Comparison of ENCODE assay signal across 9 cellular contexts in the genomic region with DNA sequence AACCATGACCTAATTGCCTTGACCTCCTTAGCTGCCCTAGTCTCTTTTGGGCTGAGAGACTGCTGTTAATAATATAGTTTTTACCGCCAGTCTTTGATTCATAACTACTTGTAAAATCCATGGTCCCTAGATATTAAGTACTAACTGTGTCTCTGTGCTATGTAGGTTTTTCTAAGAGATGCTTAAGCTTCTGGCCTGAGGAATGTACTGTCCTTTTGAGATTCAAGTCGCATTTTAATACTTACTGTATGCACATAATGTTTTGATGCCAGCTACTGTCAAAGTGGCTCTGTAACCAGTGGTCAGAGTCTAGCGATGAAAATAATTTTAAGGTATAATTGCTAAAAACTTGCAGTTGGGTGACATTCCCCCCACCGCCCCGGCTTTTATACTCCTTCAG. TPM values are rescaled to one million over a fixed set of nuclear protein-coding genes. Genes with fewer than 3 reads are reported as not detected.
A peak's percentile ranks its signal among the peaks of the same experiment; 100 is the strongest.
DNase-seq lines count a peak whose midpoint lies in the region; FAIRE-seq and TF ChIP-seq lines count a peak whose summit lies in the region.
"Had no signal": no experiment of that assay in that cellular context is flagged by ENCODE, and none has a peak within 500 bp of the region (broad histone marks: within the 10 kb centered on the region; RNA-seq: fewer than 3 reads in every experiment).

No MANE protein-coding gene starts in this region.

- peak overlapping the region; percentile 76; the same call in 1 of the 2 replicates for H3K9ac ChIP-seq in SK-N-SH
- H3K9ac ChIP-seq in rectal smooth muscle tissue (ENCODE audit: low read length) = peak overlapping the region; percentile 74

- TF ChIP-seq EP300 in SK-N-SH (IDR thresholded peaks at IDR 0.05; ENCODE audit: borderline replicate concordance in 1 of 2, low read depth in 1 of 2, low read length in 1 of 2) = no peak

- TF ChIP-seq CTCF in Caco-2 (IDR thresholded peaks at IDR 0.05; ENCODE audit: insufficient read depth in 1 of 2, low read depth in 1 of 2, low read length in 1 of 2, severe bottlenecking in 1 of 2, unreplicated experiment in 1 of 2) = no peak
- no peak for TF ChIP-seq CTCF in SK-N-SH (IDR thresholded peaks at IDR 0.05)
- no peak for TF ChIP-seq CTCF in fibroblast of the aortic adventitia (IDR thresholded peaks at IDR 0.05; ENCODE audit: insufficient read depth, low read length)

- H3K27me3 ChIP-seq in Caco-2 (replicated peaks; ENCODE audit: control insufficient read depth, insufficient read depth, low read length) = no peaks in the 10 kb centered on the region
- no peaks in the 10 kb centered on the region for H3K27me3 ChIP-seq in SK-N-SH (ENCODE audit: insufficient read depth)
- no peaks in the 10 kb centered on the region for H3K27me3 ChIP-seq in rectal smooth muscle tissue (ENCODE audit: control insufficient read depth, insufficient read depth, low read length)

- intact Hi-C loops in Caco-2 (cut with micrococcal nuclease; ENCODE audit: unreplicated experiment) = no loop called here

- H3K4me2 ChIP-seq in SK-N-SH = peak overlapping the region; percentile 83

- no peaks in the 10 kb centered on the region for H3K36me3 Mint-ChIP-seq in Caco-2 (ENCODE audit: insufficient read depth, unreplicated experiment)
- H3K36me3 Mint-ChIP-seq: activated naive CD8-positive, alpha-beta T cell treated with anti-CD3 and anti-CD28 coated beads for 36 hours had no signal

- peaks cover 56% of the 10 kb centered on the region for H3K79me2 ChIP-seq in SK-N-SH (ENCODE audit: insufficient read depth)

- no peak for TF ChIP-seq POLR2A in H54 (IDR thresholded peaks at IDR 0.05; ENCODE audit: low read depth, low read length)

- H3K4me1 ChIP-seq in Caco-2 (no peaks in the 10 kb centered on the region; the same call in 1 of the 2 replicates), SK-N-SH (ENCODE audit: control insufficient read depth in 1 of 2, insufficient read depth in 2 of 2, low read depth in 1 of 2, low read length in 1 of 2) (peaks cover 7 to 20% of the 10 kb centered on the region in 2 experiments; a peak in 3 of 4 replicates), rectal smooth muscle tissue (ENCODE audit: control insufficient read depth, insufficient read depth, low read length) (peaks cover 11% of the 10 kb centered on the region)

- H2AFZ ChIP-seq in SK-N-SH (ENCODE audit: low read depth) = peak overlapping the region; percentile 63; the same call in 1 of the 2 replicates

- no TSS peak for BruUV-seq in Caco-2 (replicated peaks; lab: Mats Ljungman, UMichigan)

- H3K27ac ChIP-seq in SK-N-SH (ENCODE audit: low read depth in 2 of 2, low read length in 1 of 2) (peak overlapping the region in 1 of 2 experiments; percentile 55; a peak in 2 of 4 replicates), rectal smooth muscle tissue (ENCODE audit: low read depth, low read length) (peak overlapping the region; percentile 96)

- peak overlapping the region; percentile 23 for H3K4me3 Mint-ChIP-seq in Caco-2 (ENCODE audit: unreplicated experiment)

- peaks cover 14% of the 10 kb centered on the region; the same call in 1 of the 2 replicates for H4K20me1 ChIP-seq in SK-N-SH (ENCODE audit: insufficient read depth)

- no peak for TF ChIP-seq RAD21 in SK-N-SH (IDR thresholded peaks at IDR 0.05; ENCODE audit: low read length)

- CTCF ChIA-PET in Caco-2 (lab: Charles Lee) (no interaction called here), SK-N-SH (lab: Yijun Ruan, JAX) (interaction anchor here (1.0 to 5.1 kb wide), 2 partner anchors 82 to 227 kb away, joined by 5 to 26 read pairs; no protein-coding TSS in a partner anchor)

- no peaks in the 10 kb centered on the region for H3K36me3 ChIP-seq in Caco-2 (ENCODE audit: control insufficient read depth, insufficient read depth, low read length)
- peaks cover 0 to 3% of the 10 kb centered on the region in 2 experiments for H3K36me3 ChIP-seq in SK-N-SH (replicated peaks in 1 of 2; ENCODE audit: control insufficient read depth in 1 of 2, insufficient read depth in 2 of 2, low read length in 1 of 2)
- no peaks in the 10 kb centered on the region for H3K36me3 ChIP-seq in rectal smooth muscle tissue (ENCODE audit: control insufficient read depth, insufficient read depth, low read length)

- H3K9me3 Mint-ChIP-seq in Caco-2 (ENCODE audit: unreplicated experiment) = no peaks in the 10 kb centered on the region
- H3K9me3 Mint-ChIP-seq: activated naive CD8-positive, alpha-beta T cell treated with anti-CD3 and anti-CD28 coated beads for 36 hours had no signal

- H3K27me3 Mint-ChIP-seq in Caco-2 (ENCODE audit: insufficient read depth, unreplicated experiment) = peaks cover 3% of the 10 kb centered on the region

- H3K27ac Mint-ChIP-seq in Caco-2 (ENCODE audit: unreplicated experiment) = no peak overlapping the region
- H3K27ac Mint-ChIP-seq: activated naive CD8-positive, alpha-beta T cell treated with anti-CD3 and anti-CD28 coated beads for 36 hours had no signal

- no peaks in the 10 kb centered on the region for H3K9me2 ChIP-seq in SK-N-SH

- H3F3A ChIP-seq in SK-N-SH (replicated peaks; ENCODE audit: insufficient read depth) = peaks cover 14% of the 10 kb centered on the region

- H3K9me3 ChIP-seq in Caco-2 (no peaks in the 10 kb centered on the region), SK-N-SH (no peaks in the 10 kb centered on the region)

- FAIRE-seq in H54 (lab: Jason Lieb, UNC) = no peak

- DNase-seq in Caco-2 (no peak), SK-N-SH (no peak), fibroblast of the aortic adventitia (ENCODE audit: low read depth) (peak; percentile 22), NCI-H2196 (lab: John Stamatoyannopoulos, UW; ENCODE audit: unreplicated experiment) (no peak), H54 (ENCODE audit: insufficient read length, low spot score) (no peak)
- DNase-seq in stimulated activated CD4-positive, alpha-beta T cell treated with anti-CD3 and anti-CD28 coated beads, Interleukin-4, amount 100 ng/mL, for 1 hour = no peak
- no peak for DNase-seq in activated CD4-positive, CD25-positive, alpha-beta regulatory T cell (lab: John Stamatoyannopoulos, UW)
- DNase-seq: activated naive CD8-positive, alpha-beta T cell treated with anti-CD3 and anti-CD28 coated beads for 36 hours had no signal

- POLR2A ChIA-PET in Caco-2 (lab: Charles Lee) = no interaction called here
- POLR2A ChIA-PET in SK-N-SH (lab: Yijun Ruan, JAX) = no interaction called here

- H3K4me3 ChIP-seq in Caco-2 (ENCODE audit: low read depth, low read length) (no peak overlapping the region), SK-N-SH (ENCODE audit: low read depth in 2 of 2, low read length in 1 of 2) (peak overlapping the region; percentile 76; a peak in 3 of 4 replicates), fibroblast of the aortic adventitia (ENCODE audit: low read depth, low read length) (peak overlapping the region; percentile 82), rectal smooth muscle tissue (ENCODE audit: low read length) (peak overlapping the region; percentile 84)

- peaks cover 14% of the 10 kb centered on the region for H3K4me1 Mint-ChIP-seq in Caco-2 (ENCODE audit: low read depth, unreplicated experiment)

- WGBS in SK-N-SH (ENCODE audit: low lambda C conversion rate) = 80% methylated on average over 5 of the region's 5 CpGs

TF ChIP-seq in SK-N-SH, 30 proteins besides CTCF, POLR2A, EP300 and RAD21:
- TF ChIP-seq, protein P1, sequence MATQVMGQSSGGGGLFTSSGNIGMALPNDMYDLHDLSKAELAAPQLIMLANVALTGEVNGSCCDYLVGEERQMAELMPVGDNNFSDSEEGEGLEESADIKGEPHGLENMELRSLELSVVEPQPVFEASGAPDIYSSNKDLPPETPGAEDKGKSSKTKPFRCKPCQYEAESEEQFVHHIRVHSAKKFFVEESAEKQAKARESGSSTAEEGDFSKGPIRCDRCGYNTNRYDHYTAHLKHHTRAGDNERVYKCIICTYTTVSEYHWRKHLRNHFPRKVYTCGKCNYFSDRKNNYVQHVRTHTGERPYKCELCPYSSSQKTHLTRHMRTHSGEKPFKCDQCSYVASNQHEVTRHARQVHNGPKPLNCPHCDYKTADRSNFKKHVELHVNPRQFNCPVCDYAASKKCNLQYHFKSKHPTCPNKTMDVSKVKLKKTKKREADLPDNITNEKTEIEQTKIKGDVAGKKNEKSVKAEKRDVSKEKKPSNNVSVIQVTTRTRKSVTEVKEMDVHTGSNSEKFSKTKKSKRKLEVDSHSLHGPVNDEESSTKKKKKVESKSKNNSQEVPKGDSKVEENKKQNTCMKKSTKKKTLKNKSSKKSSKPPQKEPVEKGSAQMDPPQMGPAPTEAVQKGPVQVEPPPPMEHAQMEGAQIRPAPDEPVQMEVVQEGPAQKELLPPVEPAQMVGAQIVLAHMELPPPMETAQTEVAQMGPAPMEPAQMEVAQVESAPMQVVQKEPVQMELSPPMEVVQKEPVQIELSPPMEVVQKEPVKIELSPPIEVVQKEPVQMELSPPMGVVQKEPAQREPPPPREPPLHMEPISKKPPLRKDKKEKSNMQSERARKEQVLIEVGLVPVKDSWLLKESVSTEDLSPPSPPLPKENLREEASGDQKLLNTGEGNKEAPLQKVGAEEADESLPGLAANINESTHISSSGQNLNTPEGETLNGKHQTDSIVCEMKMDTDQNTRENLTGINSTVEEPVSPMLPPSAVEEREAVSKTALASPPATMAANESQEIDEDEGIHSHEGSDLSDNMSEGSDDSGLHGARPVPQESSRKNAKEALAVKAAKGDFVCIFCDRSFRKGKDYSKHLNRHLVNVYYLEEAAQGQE (IDR thresholded peaks at IDR 0.05; ENCODE audit: low read depth, low read length) = no peak
- TF ChIP-seq TAF1 (IDR thresholded peaks at IDR 0.05; ENCODE audit: borderline replicate concordance, low read depth, low read length) = no peak
- no peak for TF ChIP-seq FOXM1 (IDR thresholded peaks at IDR 0.05; ENCODE audit: low read depth)
- no peak for TF ChIP-seq FOXJ3 (CRISPR knock-in tag; IDR thresholded peaks at IDR 0.05)
- no peak for TF ChIP-seq MEF2A (IDR thresholded peaks at IDR 0.05; ENCODE audit: borderline replicate concordance, low read depth)
- no peak for TF ChIP-seq SIN3A (IDR thresholded peaks at IDR 0.05; ENCODE audit: borderline replicate concordance, low read depth, low read length)

RNA-seq across cellular contexts. Expression of a gene that starts 2.1 kb away (rescaled TPM):
- total RNA-seq in Caco-2 (2022) = 0.93 and 1.2 TPM in 2 replicates
- polyA plus RNA-seq in SK-N-SH (2012; rRNA removed) = 46.5 and 48.4 TPM in 2 replicates
- polyA plus RNA-seq in SK-N-SH (2012; cell fraction: cytosol; rRNA removed) = 56.2 and 63.1 TPM in 2 replicates
- 28.0 and 46.8 TPM in 2 replicates for polyA plus RNA-seq in SK-N-SH (2012; cell fraction: nucleus; rRNA removed)
- 196 and 349 TPM in 2 replicates for total RNA-seq in fibroblast of the aortic adventitia (ENCODE audit: low replicate concordance)

Comparison
In these comparisons a context has a peak if more than half of its experiments do, and no peak if none do; other contexts are left out.
1. RNA of a gene that starts 2.1 kb away (total RNA-seq): 196 to 349 TPM in fibroblast of the aortic adventitia; 0.93 to 1.2 TPM in Caco-2; every median in the first group is over 10 times any median in the second.